13 cellular contexts compared by ENCODE assay signal in genomic region chr2:230217424-230217823, GRCh38. TPM values are rescaled to one million over a fixed set of nuclear protein-coding genes. Genes with fewer than 3 reads are reported as not detected.
DNase-seq lines count a peak whose midpoint lies in the region; ATAC-seq, FAIRE-seq and TF ChIP-seq lines count a peak whose summit lies in the region.
"Had no signal": no experiment of that assay in that cellular context is flagged by ENCODE, and none has a peak within 500 bp of the region (broad histone marks: within the 10 kb centered on the region; RNA-seq: fewer than 3 reads in every experiment).

No MANE protein-coding gene starts in this region.

- peaks cover 69% of the 10 kb centered on the region for H3K36me3 Mint-ChIP-seq in activated naive CD4-positive, alpha-beta T cell treated with anti-CD3 and anti-CD28 coated beads, Interleukin-2, amount 10 ng/mL, durations not matched to agents 7 days and 5 days
- peaks cover 32% of the 10 kb centered on the region for H3K36me3 Mint-ChIP-seq in astrocyte (ENCODE audit: low read depth, unreplicated experiment)

- H3K9me2 ChIP-seq in PC-3 (replicated peaks; ENCODE audit: low read length) = no peaks in the 10 kb centered on the region

- H3K4me2 ChIP-seq in astrocyte (ENCODE audit: low read length) (no peak overlapping the region), PC-3 (ENCODE audit: low read length) (no peak overlapping the region)

- H3K27me3 ChIP-seq in astrocyte (ENCODE audit: insufficient read depth, low read length) (no peaks in the 10 kb centered on the region), PC-3 (ENCODE audit: low read length) (no peaks in the 10 kb centered on the region), A673 (replicated peaks; ENCODE audit: insufficient read depth, low read depth, low read length, poor library complexity) (no peaks in the 10 kb centered on the region)
- H3K27me3 ChIP-seq: dorsolateral prefrontal cortex had no signal

- no peak for DNase-seq in activated naive CD4-positive, alpha-beta T cell treated with anti-CD3 and anti-CD28 coated beads, Interleukin-2, amount 10 ng/mL, durations not matched to agents 7 days and 5 days
- DNase-seq in activated naive CD4-positive, alpha-beta T cell treated with Interleukin-2 at 50 U/mL for 16 hours = no peak
- DNase-seq in HTR-8/SVneo (ENCODE audit: insufficient read length, low spot score) = no peak
- no peak for DNase-seq in astrocyte (ENCODE audit: low read depth)
- DNase-seq in A172 (ENCODE audit: low spot score) = no peak
- DNase-seq in PC-3 = no peak
- DNase-seq in A673 (ENCODE audit: low spot score) = no peak
- DNase-seq in mucosa of gallbladder (ENCODE audit: low spot score) = no peak
- DNase-seq: activated CD8-positive, alpha-beta memory T cell treated with anti-CD3 and anti-CD28 coated beads, Interleukin-2, amount 50 U/mL, for 4 hours; dorsolateral prefrontal cortex; NCI-H1436 treated with DMSO at 0.1 percent for 48 hours; NCI-H510A had no signal

- H4K20me1 ChIP-seq in astrocyte (ENCODE audit: insufficient read depth, low read length) (no peaks in the 10 kb centered on the region), PC-3 (ENCODE audit: low read length) (no peaks in the 10 kb centered on the region)

- H3K27me3 Mint-ChIP-seq in activated naive CD4-positive, alpha-beta T cell treated with anti-CD3 and anti-CD28 coated beads, Interleukin-2, amount 10 ng/mL, durations not matched to agents 7 days and 5 days = no peaks in the 10 kb centered on the region
- H3K27me3 Mint-ChIP-seq in astrocyte (ENCODE audit: low read depth, unreplicated experiment) = no peaks in the 10 kb centered on the region

- no peak for ATAC-seq in PC-3

- no peaks in the 10 kb centered on the region for H3K9me3 Mint-ChIP-seq in activated naive CD4-positive, alpha-beta T cell treated with anti-CD3 and anti-CD28 coated beads, Interleukin-2, amount 10 ng/mL, durations not matched to agents 7 days and 5 days
- peaks cover 1% of the 10 kb centered on the region for H3K9me3 Mint-ChIP-seq in astrocyte (ENCODE audit: unreplicated experiment)

- POLR2A ChIA-PET in PC-3 (lab: Charles Lee; ENCODE audit: unreplicated experiment) = no interaction called here
- POLR2A ChIA-PET in A673 (lab: Charles Lee; ENCODE audit: low non-redundant PET) = interaction anchor here (0.7 kb wide), 1 partner anchor 247 kb away, joined by 6 read pairs; no protein-coding TSS in a partner anchor

- H3K4me1 ChIP-seq in astrocyte (ENCODE audit: insufficient read depth, low read length) (peaks cover 9% of the 10 kb centered on the region), PC-3 (ENCODE audit: insufficient read depth, low read length) (0 out of 2 replicates have a peak, but pooled peaks cover 5% of the 10 kb centered on the region), A673 (ENCODE audit: insufficient read depth, low read length, poor library complexity, severe bottlenecking) (peaks cover 4% of the 10 kb centered on the region)

- peak overlapping the region; percentile 98 for H3K4me3 Mint-ChIP-seq in activated naive CD4-positive, alpha-beta T cell treated with anti-CD3 and anti-CD28 coated beads, Interleukin-2, amount 10 ng/mL, durations not matched to agents 7 days and 5 days
- H3K4me3 Mint-ChIP-seq in astrocyte (ENCODE audit: unreplicated experiment) = peak overlapping the region; percentile 94

- H3K36me3 ChIP-seq in astrocyte (ENCODE audit: insufficient read depth, low read length) = no peaks in the 10 kb centered on the region
- no peaks in the 10 kb centered on the region for H3K36me3 ChIP-seq in PC-3 (ENCODE audit: low read depth, low read length)
- H3K36me3 ChIP-seq in A673 (ENCODE audit: insufficient read depth, low read length, poor library complexity, severe bottlenecking) = no peaks in the 10 kb centered on the region

- no peaks in the 10 kb centered on the region for H3F3A ChIP-seq in PC-3 (ENCODE audit: low read length, unreplicated experiment)

- H3K4me1 Mint-ChIP-seq in activated naive CD4-positive, alpha-beta T cell treated with anti-CD3 and anti-CD28 coated beads, Interleukin-2, amount 10 ng/mL, durations not matched to agents 7 days and 5 days = peaks cover 67% of the 10 kb centered on the region
- peaks cover 21% of the 10 kb centered on the region for H3K4me1 Mint-ChIP-seq in astrocyte (ENCODE audit: low read depth, unreplicated experiment)

- peak; percentile 36 for FAIRE-seq in HTR-8/SVneo (lab: Jason Lieb, UNC)
- no peak for FAIRE-seq in astrocyte (lab: Jason Lieb, UNC)

- H3K9ac ChIP-seq in astrocyte (ENCODE audit: low read length) (no peak overlapping the region), PC-3 (ENCODE audit: low read length) (no peak overlapping the region)
- H3K9ac ChIP-seq: parathyroid adenoma had no signal

- CTCF ChIA-PET in activated naive CD4-positive, alpha-beta T cell treated with anti-CD3 and anti-CD28 coated beads, Interleukin-2, amount 10 ng/mL, durations not matched to agents 7 days and 5 days (lab: Charles Lee) = interaction anchor here (1.0 kb wide), 1 partner anchor 393 kb away, joined by 3 read pairs; no protein-coding TSS in a partner anchor
- CTCF ChIA-PET in PC-3 (lab: Charles Lee) = no interaction called here
- CTCF ChIA-PET in A673 (lab: Charles Lee) = no interaction called here

- BruUV-seq in PC-3 (replicated peaks; lab: Mats Ljungman, UMichigan) = no TSS peak
- BruUV-seq in A673 (replicated peaks; lab: Mats Ljungman, UMichigan) = no TSS peak

- intact Hi-C loops in PC-3 (cut with micrococcal nuclease) (loop anchor here (10.0 kb wide), 1 partner anchor 197 kb away; the partner anchor contains the start of gene SP100), A673 (cut with micrococcal nuclease; ENCODE audit: unreplicated experiment) (no loop called here)

- no peak overlapping the region for H3K27ac ChIP-seq in astrocyte (ENCODE audit: low read depth, low read length)
- H3K27ac ChIP-seq in PC-3 (ENCODE audit: low read length) = no peak overlapping the region
- H3K27ac ChIP-seq in A673 (ENCODE audit: low read depth, low read length, poor library complexity, severe bottlenecking) = no peak overlapping the region
- H3K27ac ChIP-seq: parathyroid adenoma had no signal

- H3K4me3 ChIP-seq in astrocyte (ENCODE audit: insufficient read depth, low read depth, low read length) (no peak overlapping the region), PC-3 (ENCODE audit: low read length) (no peak overlapping the region), A673 (ENCODE audit: low read depth, low read length, poor library complexity, severe bottlenecking) (no peak overlapping the region)

- TF ChIP-seq CTCF in astrocyte (IDR thresholded peaks at IDR 0.05; ENCODE audit: insufficient read depth, low read depth, low read length) = no peak
- no peak for TF ChIP-seq CTCF in PC-3 (conservative IDR thresholded peaks at IDR 0.05; ENCODE audit: low read depth, low read length)
- no peak for TF ChIP-seq CTCF in A673 (conservative IDR thresholded peaks at IDR 0.05; ENCODE audit: low read depth, low read length)

- H2AFZ ChIP-seq in astrocyte (ENCODE audit: low read depth, low read length) (no peak overlapping the region), PC-3 (ENCODE audit: low read length) (no peak overlapping the region)
- H2AFZ ChIP-seq: parathyroid adenoma had no signal

- H3K9me3 ChIP-seq in astrocyte (ENCODE audit: insufficient read depth, low read depth, low read length) = no peaks in the 10 kb centered on the region
- no peaks in the 10 kb centered on the region for H3K9me3 ChIP-seq in PC-3 (ENCODE audit: low read length)
- H3K9me3 ChIP-seq in A673 (ENCODE audit: low read depth, low read length, poor library complexity, severe bottlenecking) = no peaks in the 10 kb centered on the region

- no peak overlapping the region for H3K27ac Mint-ChIP-seq in activated naive CD4-positive, alpha-beta T cell treated with anti-CD3 and anti-CD28 coated beads, Interleukin-2, amount 10 ng/mL, durations not matched to agents 7 days and 5 days
- H3K27ac Mint-ChIP-seq in astrocyte (ENCODE audit: unreplicated experiment) = no peak overlapping the region

- H3K79me2 ChIP-seq in astrocyte (ENCODE audit: insufficient read depth, low read length) (no peaks in the 10 kb centered on the region), PC-3 (ENCODE audit: low read length) (no peaks in the 10 kb centered on the region)
- H3K79me2 ChIP-seq: parathyroid adenoma had no signal

RNA-seq across cellular contexts. Expression of gene SP110, which starts 2.4 kb away (rescaled TPM):
- total RNA-seq in astrocyte = 61.7 and 69.3 TPM in 2 replicates
- 18.9 and 22.6 TPM in 2 replicates for total RNA-seq in A172 (2014; rRNA removed; shearing (Covaris generic))
- 3.5 and 6.7 TPM in 2 replicates for total RNA-seq in PC-3 (2014; rRNA removed)
- total RNA-seq in A673 (2021) = 11.0 and 11.6 TPM in 2 replicates
- 16.2 TPM for total RNA-seq in mucosa of gallbladder

RNA-seq across cellular contexts. Expression of gene SP140, which starts 8.1 kb away (rescaled TPM):
- total RNA-seq in astrocyte (14.1 and 18.5 TPM in 2 replicates), PC-3 (2014; rRNA removed) (1.7 TPM in 1 of 2 replicates, not detected in the other), A673 (2021) (0.32 and 1.0 TPM in 2 replicates), mucosa of gallbladder (4.2 TPM)
- 0.65 and 1.6 TPM in 2 replicates for total RNA-seq in A172 (2014; rRNA removed; shearing (Covaris generic))
